29 cellular contexts compared by ENCODE assay signal in the genomic region with DNA sequence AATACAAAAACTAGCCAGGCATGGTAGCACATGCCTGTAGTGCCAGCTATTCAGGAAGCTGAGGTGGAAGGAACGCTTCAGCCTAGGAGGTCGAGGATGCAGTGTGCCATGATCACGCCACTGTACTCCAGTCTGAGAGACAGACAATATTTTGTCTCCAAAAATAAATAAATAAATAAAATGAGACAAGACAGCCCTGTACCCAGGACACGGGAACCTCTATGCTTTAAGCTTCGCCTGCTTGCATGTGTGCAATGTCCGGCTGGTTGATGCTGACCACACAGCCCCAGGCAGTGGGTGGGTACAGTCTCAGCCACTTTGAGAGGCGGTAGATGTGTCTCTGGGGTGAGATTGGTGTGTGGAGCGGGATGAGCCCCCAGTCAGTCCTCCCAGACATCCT. TPM values are rescaled to one million over a fixed set of nuclear protein-coding genes. Genes with fewer than 3 reads are reported as not detected.
"Had no signal": no experiment of that assay in that cellular context is flagged by ENCODE, and none has a peak within 500 bp of the region (broad histone marks: within the 10 kb centered on the region; RNA-seq: fewer than 3 reads in every experiment).

No MANE protein-coding gene starts in this region.

- H3K36me3 ChIP-seq: MG63 had no signal

- H3K4me1 Mint-ChIP-seq: activated CD4-positive, alpha-beta T cell treated with anti-CD3 and anti-CD28 coated beads, Interleukin-2, amount 10 ng/mL, durations not matched to agents 24 days and 14 days; activated T-helper 17 cell treated with anti-CD3 and anti-CD28 coated beads, Interleukin-2, amount 50 U/mL, for 72 hours had no signal

- H3K27me3 Mint-ChIP-seq: activated B cell treated with CpG ODN at 0.5 μM for 24 hours; activated CD4-positive, alpha-beta T cell treated with anti-CD3 and anti-CD28 coated beads, Interleukin-2, amount 10 ng/mL, durations not matched to agents 24 days and 14 days; activated naive CD8-positive, alpha-beta T cell; activated T-helper 17 cell treated with anti-CD3 and anti-CD28 coated beads, Interleukin-2, amount 50 U/mL, for 72 hours; T-cell had no signal

- H3K9me3 ChIP-seq: MG63 had no signal

- H3K9me3 Mint-ChIP-seq: activated B cell treated with CpG ODN at 0.5 μM for 24 hours; activated CD4-positive, alpha-beta T cell treated with anti-CD3 and anti-CD28 coated beads, Interleukin-2, amount 10 ng/mL, durations not matched to agents 24 days and 14 days; activated naive CD4-positive, alpha-beta T cell treated with anti-CD3 and anti-CD28 coated beads for 36 hours; activated T-helper 17 cell treated with anti-CD3 and anti-CD28 coated beads, Interleukin-2, amount 50 U/mL, for 72 hours; T-cell had no signal

- H3K4me3 Mint-ChIP-seq: activated B cell treated with CpG ODN at 0.5 μM for 24 hours; activated CD4-positive, alpha-beta T cell treated with anti-CD3 and anti-CD28 coated beads, Interleukin-2, amount 10 ng/mL, durations not matched to agents 24 days and 14 days; activated naive CD4-positive, alpha-beta T cell treated with anti-CD3 and anti-CD28 coated beads for 36 hours; activated naive CD8-positive, alpha-beta T cell; activated T-helper 17 cell treated with anti-CD3 and anti-CD28 coated beads, Interleukin-2, amount 50 U/mL, for 72 hours; T-cell had no signal

- H3K36me3 Mint-ChIP-seq: activated naive CD8-positive, alpha-beta T cell; T-cell had no signal

- ATAC-seq: activated T-helper 17 cell treated with anti-CD3 and anti-CD28 coated beads, Interleukin-2, amount 50 U/mL, for 72 hours; PC-3; T-cell had no signal

- H3K4me3 ChIP-seq: MG63 had no signal

- H3K27ac Mint-ChIP-seq: activated B cell treated with CpG ODN at 0.5 μM for 24 hours; activated CD4-positive, alpha-beta T cell treated with anti-CD3 and anti-CD28 coated beads, Interleukin-2, amount 10 ng/mL, durations not matched to agents 24 days and 14 days; activated naive CD4-positive, alpha-beta T cell treated with anti-CD3 and anti-CD28 coated beads for 36 hours; activated naive CD8-positive, alpha-beta T cell; activated T-helper 17 cell treated with anti-CD3 and anti-CD28 coated beads, Interleukin-2, amount 50 U/mL, for 72 hours; T-cell had no signal

- H3K9ac ChIP-seq: KMS-11 had no signal

- DNase-seq: activated B cell treated with CpG ODN at 0.5 μM for 24 hours; activated CD4-positive, alpha-beta T cell treated with anti-CD3 and anti-CD28 coated beads for 1 hour; activated CD4-positive, alpha-beta T cell treated with anti-CD3 and anti-CD28 coated beads, Interleukin-2, amount 10 ng/mL, durations not matched to agents 24 days and 14 days; activated CD4-positive, alpha-beta T cell treated with anti-CD3 and anti-CD28 coated beads, Interleukin-2, amount 50 U/mL, for 48 hours; activated gamma-delta T cell; activated naive CD4-positive, alpha-beta T cell treated with anti-CD3 and anti-CD28 coated beads for 36 hours; activated T-cell treated with anti-CD3 and anti-CD28 coated beads for 4 hours; activated T-cell treated with anti-CD3 and anti-CD28 coated beads, Interleukin-2, amount 50 U/mL, for 48 hours; amygdala; cerebellar nuclear complex; MG63; MV-4-11; NCI-H1092 treated with DMSO at 0.1 percent for 48 hours; NCI-H1417 treated with DMSO at 0.1 percent for 48 hours; NCI-H1694; NCI-H2029; NCI-H2107; NCI-H510A treated with DMSO at 0.1 percent for 48 hours; NCI-H69; NK-92 treated with Interleukin-12 subunit alpha and Interleukin-12 subunit beta, amount 100 ng/mL, for 24 hours; PC-3; SHP77 treated with DMSO at 0.1 percent for 48 hours; T-cell; T-helper 2 cell; T1000 had no signal

- H3K4me2 ChIP-seq: KMS-11 had no signal

- H3K27me3 ChIP-seq: MG63 had no signal

- H3K27ac ChIP-seq: KMS-11 had no signal

RNA-seq across cellular contexts. Expression of gene MPEG1, which starts 52.0 kb away (rescaled TPM):
- total RNA-seq: activated CD4-positive, alpha-beta T cell treated with anti-CD3 and anti-CD28 coated beads, Interleukin-2, amount 10 ng/mL, durations not matched to agents 24 days and 14 days; activated CD8-positive, alpha-beta memory T cell treated with anti-CD3 and anti-CD28 coated beads for 36 hours; activated naive CD4-positive, alpha-beta T cell treated with anti-CD3 and anti-CD28 coated beads for 36 hours; PC-3 had no signal
